8 cellular contexts compared by ENCODE assay signal in genomic region chr10:26215923-26216576, GRCh38. TPM values are rescaled to one million over a fixed set of nuclear protein-coding genes. Genes with fewer than 3 reads are reported as not detected.
DNase-seq lines count a peak whose midpoint lies in the region; ATAC-seq and TF ChIP-seq lines count a peak whose summit lies in the region.

No MANE protein-coding gene starts in this region.

- H3K9me3 ChIP-seq in BLaER1 (peaks cover 48% of the 10 kb centered on the region), HUES48 (ENCODE audit: control insufficient read depth, insufficient read depth, low read length) (no peaks in the 10 kb centered on the region), upper lobe of right lung (no peaks in the 10 kb centered on the region)

- H3K27me3 ChIP-seq in BLaER1: peaks cover 99% of the 10 kb centered on the region
- peaks cover 95% of the 10 kb centered on the region for H3K27me3 ChIP-seq in HUES48 (ENCODE audit: control insufficient read depth, insufficient read depth, low read length)
- peaks cover 97% of the 10 kb centered on the region for H3K27me3 ChIP-seq in upper lobe of right lung

- H3K4me3 ChIP-seq in BLaER1 (peak overlapping the region; percentile 64), HUES48 (ENCODE audit: low read depth, low read length) (peak overlapping the region; percentile 64), upper lobe of right lung (no peak overlapping the region)

- H3K4me1 Mint-ChIP-seq in activated naive CD8-positive, alpha-beta T cell treated with anti-CD3 and anti-CD28 coated beads for 36 hours: peaks cover 28% of the 10 kb centered on the region
- H3K4me1 Mint-ChIP-seq in memory B cell: peaks cover 11% of the 10 kb centered on the region

- intact Hi-C loops in upper lobe of right lung (cut with DNase I): no loop called here

- peak overlapping the region; percentile 58 for H3K4me3 Mint-ChIP-seq in activated naive CD8-positive, alpha-beta T cell treated with anti-CD3 and anti-CD28 coated beads for 36 hours
- peak overlapping the region; percentile 79 for H3K4me3 Mint-ChIP-seq in memory B cell

- peaks cover 48% of the 10 kb centered on the region for H4K20me1 ChIP-seq in BLaER1

- peaks cover 45% of the 10 kb centered on the region for H3K4me1 ChIP-seq in BLaER1
- peaks cover 62% of the 10 kb centered on the region for H3K4me1 ChIP-seq in HUES48 (ENCODE audit: control insufficient read depth, insufficient read depth, low read length)
- no peaks in the 10 kb centered on the region for H3K4me1 ChIP-seq in upper lobe of right lung

- ATAC-seq in memory B cell (ENCODE audit: low read depth) (peak; percentile 26), upper lobe of right lung (peak; percentile 60)

- H3K4me2 ChIP-seq in BLaER1: peak overlapping the region; percentile 97

- H3K36me3 Mint-ChIP-seq in activated naive CD8-positive, alpha-beta T cell treated with anti-CD3 and anti-CD28 coated beads for 36 hours: no peaks in the 10 kb centered on the region
- no peaks in the 10 kb centered on the region for H3K36me3 Mint-ChIP-seq in memory B cell

- H3K27ac ChIP-seq in BLaER1: no peak overlapping the region
- H3K27ac ChIP-seq in HUES48 (ENCODE audit: low read depth, low read length): no peak overlapping the region
- H3K27ac ChIP-seq in upper lobe of right lung: no peak overlapping the region

- TF ChIP-seq CTCF in upper lobe of right lung (IDR thresholded peaks at IDR 0.05): no peak

- peak; percentile 69 for DNase-seq in activated naive CD8-positive, alpha-beta T cell treated with anti-CD3 and anti-CD28 coated beads for 36 hours
- DNase-seq in memory B cell (ENCODE audit: low spot score in 2 of 2) (no peak), upper lobe of right lung (peak; percentile 69), DMS53 treated with DMSO at 0.1 percent for 48 hours (lab: John Stamatoyannopoulos, UW; ENCODE audit: unreplicated experiment) (no peak), T-helper 9 cell (no peak)
- no peak for DNase-seq in effector CD4-positive, alpha-beta T cell

- peaks cover 91% of the 10 kb centered on the region for H3K27me3 Mint-ChIP-seq in activated naive CD8-positive, alpha-beta T cell treated with anti-CD3 and anti-CD28 coated beads for 36 hours
- H3K27me3 Mint-ChIP-seq in memory B cell: peaks cover 38% of the 10 kb centered on the region

- H3K9ac ChIP-seq in BLaER1: no peak overlapping the region
- no peak overlapping the region for H3K9ac ChIP-seq in HUES48 (ENCODE audit: low read depth, low read length)

- H3K9me3 Mint-ChIP-seq in activated naive CD8-positive, alpha-beta T cell treated with anti-CD3 and anti-CD28 coated beads for 36 hours: no peaks in the 10 kb centered on the region
- H3K9me3 Mint-ChIP-seq in memory B cell: no peaks in the 10 kb centered on the region

- H3K36me3 ChIP-seq in BLaER1: no peaks in the 10 kb centered on the region
- no peaks in the 10 kb centered on the region for H3K36me3 ChIP-seq in HUES48 (ENCODE audit: control insufficient read depth, insufficient read depth, low read length)
- no peaks in the 10 kb centered on the region for H3K36me3 ChIP-seq in upper lobe of right lung

- H3K27ac Mint-ChIP-seq in activated naive CD8-positive, alpha-beta T cell treated with anti-CD3 and anti-CD28 coated beads for 36 hours: no peak overlapping the region
- no peak overlapping the region for H3K27ac Mint-ChIP-seq in memory B cell

RNA-seq across cellular contexts. Expression of gene GAD2, which starts 0.5 kb away (rescaled TPM):
- not detected for total RNA-seq in activated naive CD8-positive, alpha-beta T cell treated with anti-CD3 and anti-CD28 coated beads for 36 hours
- not detected for total RNA-seq in upper lobe of right lung

Comparison
In these comparisons a context has a peak if more than half of its experiments do, and no peak if none do; other contexts are left out.
1. DNase-seq: peak in activated naive CD8-positive, alpha-beta T cell treated with anti-CD3 and anti-CD28 coated beads for 36 hours (single experiment) and upper lobe of right lung (single experiment); none in memory B cell (0 of 2), DMS53 treated with DMSO at 0.1 percent for 48 hours (single experiment), effector CD4-positive, alpha-beta T cell (single experiment) and T-helper 9 cell (single experiment).